ENCODE assay signal across 1 cellular context in genomic region chr11:111633756-111634362, GRCh38.
TF ChIP-seq lines count a peak whose summit lies in the region.

No MANE protein-coding gene starts in this region.

TF ChIP-seq in HepG2, 621 proteins besides CTCF, POLR2A, EP300 and RAD21 (continued from another document):
- TF ChIP-seq PBX3 (CRISPR knock-in tag; IDR thresholded peaks at IDR 0.05; ENCODE audit: borderline replicate concordance) = no peak
